In genomic region chr17:75763269-75763607, GRCh38 we compare ENCODE assay signal across 21 cellular contexts. TPM values are rescaled to one million over a fixed set of nuclear protein-coding genes. Genes with fewer than 3 reads are reported as not detected.
DNase-seq lines count a peak whose midpoint lies in the region; ATAC-seq and TF ChIP-seq lines count a peak whose summit lies in the region.
"Had no signal": no experiment of that assay in that cellular context is flagged by ENCODE, and none has a peak within 500 bp of the region (broad histone marks: within the 10 kb centered on the region; RNA-seq: fewer than 3 reads in every experiment).

No MANE protein-coding gene starts in this region.

- H3K27ac Mint-ChIP-seq in T-helper 2 cell treated with Interferon-gamma antibody and Interleukin-4, amounts not matched to agents 5 μg/mL and 100 μg/mL, for 36 hours = peak overlapping the region; percentile 10
- peak overlapping the region in 1 of 8 donors; percentile 12 for H3K27ac Mint-ChIP-seq in CD8-positive, alpha-beta memory T cell
- H3K27ac Mint-ChIP-seq in activated T-helper 17 cell treated with anti-CD3 and anti-CD28 coated beads, Interleukin-2, amount 50 U/mL, for 72 hours = peak overlapping the region; percentile 54
- no peak overlapping the region for H3K27ac Mint-ChIP-seq in neural progenitor cell
- H3K27ac Mint-ChIP-seq: activated naive CD8-positive, alpha-beta T cell treated with anti-CD3 and anti-CD28 coated beads for 36 hours had no signal

- H3K9me3 Mint-ChIP-seq in T-helper 2 cell treated with Interferon-gamma antibody and Interleukin-4, amounts not matched to agents 5 μg/mL and 100 μg/mL, for 36 hours = no peaks in the 10 kb centered on the region
- no peaks in the 10 kb centered on the region for H3K9me3 Mint-ChIP-seq in CD8-positive, alpha-beta memory T cell
- no peaks in the 10 kb centered on the region for H3K9me3 Mint-ChIP-seq in activated T-helper 17 cell treated with anti-CD3 and anti-CD28 coated beads, Interleukin-2, amount 50 U/mL, for 72 hours
- H3K9me3 Mint-ChIP-seq in neural progenitor cell = no peaks in the 10 kb centered on the region
- H3K9me3 Mint-ChIP-seq: activated naive CD8-positive, alpha-beta T cell treated with anti-CD3 and anti-CD28 coated beads for 36 hours; CD4-positive, alpha-beta memory T cell had no signal

- peaks cover 5% of the 10 kb centered on the region for H3K4me1 Mint-ChIP-seq in T-helper 2 cell treated with Interferon-gamma antibody and Interleukin-4, amounts not matched to agents 5 μg/mL and 100 μg/mL, for 36 hours (ENCODE audit: low read depth)
- H3K4me1 Mint-ChIP-seq in CD8-positive, alpha-beta memory T cell = peaks cover 9 to 27% (median 12%) of the 10 kb centered on the region in 3 donors
- no peaks in the 10 kb centered on the region for H3K4me1 Mint-ChIP-seq in activated T-helper 17 cell treated with anti-CD3 and anti-CD28 coated beads, Interleukin-2, amount 50 U/mL, for 72 hours
- peaks cover 8% of the 10 kb centered on the region for H3K4me1 Mint-ChIP-seq in neural progenitor cell

- H3K4me1 ChIP-seq in CD8-positive, alpha-beta memory T cell (ENCODE audit: insufficient read depth, low read length) = peaks cover 13% of the 10 kb centered on the region
- H3K4me1 ChIP-seq in neural progenitor cell (no peaks in the 10 kb centered on the region), thyroid gland (peaks cover 10 to 11% of the 10 kb centered on the region in 2 donors)

- no peak for TF ChIP-seq POLR2A in thyroid gland (IDR thresholded peaks at IDR 0.05)

- peaks cover 23% of the 10 kb centered on the region for H3F3A ChIP-seq in neural progenitor cell (ENCODE audit: low read depth)

- no peak overlapping the region for H3K9ac ChIP-seq in neural progenitor cell

- no peaks in the 10 kb centered on the region for H3K27me3 Mint-ChIP-seq in T-helper 2 cell treated with Interferon-gamma antibody and Interleukin-4, amounts not matched to agents 5 μg/mL and 100 μg/mL, for 36 hours (ENCODE audit: low read depth)
- H3K27me3 Mint-ChIP-seq in CD8-positive, alpha-beta memory T cell = no peaks in the 10 kb centered on the region
- H3K27me3 Mint-ChIP-seq in activated T-helper 17 cell treated with anti-CD3 and anti-CD28 coated beads, Interleukin-2, amount 50 U/mL, for 72 hours = no peaks in the 10 kb centered on the region
- H3K27me3 Mint-ChIP-seq in neural progenitor cell (ENCODE audit: insufficient read depth, low read depth) = peaks cover 8% of the 10 kb centered on the region
- H3K27me3 Mint-ChIP-seq: activated naive CD8-positive, alpha-beta T cell treated with anti-CD3 and anti-CD28 coated beads for 36 hours; CD4-positive, alpha-beta memory T cell had no signal

- peak overlapping the region; percentile 52 for H3K4me3 Mint-ChIP-seq in T-helper 2 cell treated with Interferon-gamma antibody and Interleukin-4, amounts not matched to agents 5 μg/mL and 100 μg/mL, for 36 hours
- H3K4me3 Mint-ChIP-seq in CD8-positive, alpha-beta memory T cell = peak overlapping the region in 4 of 7 donors; percentile 17 to 74 (median 54)
- peak overlapping the region; percentile 80 for H3K4me3 Mint-ChIP-seq in activated T-helper 17 cell treated with anti-CD3 and anti-CD28 coated beads, Interleukin-2, amount 50 U/mL, for 72 hours
- peak overlapping the region; percentile 52 for H3K4me3 Mint-ChIP-seq in neural progenitor cell

- H3K79me2 ChIP-seq in neural progenitor cell (ENCODE audit: low read depth) = no peaks in the 10 kb centered on the region

- no peak overlapping the region for H3K27ac ChIP-seq in CD8-positive, alpha-beta memory T cell (ENCODE audit: low read depth, low read length)
- H3K27ac ChIP-seq in neural progenitor cell (no peak overlapping the region), thyroid gland (no peak overlapping the region)
- H3K27ac ChIP-seq: HL-60, VCaP had no signal

- H3K4me3 ChIP-seq in CD8-positive, alpha-beta memory T cell (ENCODE audit: low read length) = no peak overlapping the region
- H3K4me3 ChIP-seq in neural progenitor cell (no peak overlapping the region), thyroid gland (replicated peaks in 1 of 3) (no peak overlapping the region)

- no peaks in the 10 kb centered on the region for H3K9me3 ChIP-seq in CD8-positive, alpha-beta memory T cell (ENCODE audit: low read length)
- H3K9me3 ChIP-seq in neural progenitor cell (ENCODE audit: low read depth) (no peaks in the 10 kb centered on the region), thyroid gland (no peaks in the 10 kb centered on the region)
- H3K9me3 ChIP-seq: heart right ventricle, tibial nerve had no signal

- no peak for TF ChIP-seq CTCF in neural progenitor cell (IDR thresholded peaks at IDR 0.05)
- TF ChIP-seq CTCF in thyroid gland (IDR thresholded peaks at IDR 0.05) = no peak

- no peaks in the 10 kb centered on the region for H4K20me1 ChIP-seq in neural progenitor cell (ENCODE audit: low read depth)

- H2AFZ ChIP-seq in neural progenitor cell (replicated peaks) = no peak overlapping the region

- DNase-seq in T-helper 2 cell treated with Interferon-gamma antibody and Interleukin-4, amounts not matched to agents 5 μg/mL and 100 μg/mL, for 36 hours (ENCODE audit: low spot score) = no peak
- DNase-seq in T-helper 2 cell = no peak
- no peak for DNase-seq in CD8-positive, alpha-beta memory T cell
- no peak for DNase-seq in neural progenitor cell (ENCODE audit: low spot score)
- DNase-seq in thyroid gland = no peak
- DNase-seq in KG1 (lab: John Stamatoyannopoulos, UW) = no peak
- no peak for DNase-seq in cerebellar cortex (ENCODE audit: low spot score)
- DNase-seq: activated naive CD8-positive, alpha-beta T cell treated with anti-CD3 and anti-CD28 coated beads for 36 hours; CD4-positive, alpha-beta memory T cell; effector CD8-positive, alpha-beta T cell; islet precursor cell; KBM-7; midbrain; NCI-H1105; occipital lobe; RPMI8226 had no signal

- H3K4me2 ChIP-seq in neural progenitor cell = no peak overlapping the region

- intact Hi-C loops in thyroid gland (cut with DNase I) = no loop called here

- WGBS in thyroid gland, 2 donors = 94 to 97% methylated on average over 2 to 3 of the region's 3 CpGs

- no peaks in the 10 kb centered on the region for H3K36me3 ChIP-seq in CD8-positive, alpha-beta memory T cell (ENCODE audit: insufficient read depth, low read length)
- H3K36me3 ChIP-seq in neural progenitor cell (no peaks in the 10 kb centered on the region), thyroid gland (no peaks in the 10 kb centered on the region)

- POLR2A ChIA-PET in CD8-positive, alpha-beta memory T cell (lab: Charles Lee) = interaction anchor here (1.6 to 3.6 kb wide), 3 partner anchors 10 to 21 kb away, joined by 4 to 79 read pairs (median 23); partner anchors contain the start of gene UNK

- H3K27me3 ChIP-seq in CD8-positive, alpha-beta memory T cell (ENCODE audit: insufficient read depth, low read length, poor library complexity, severe bottlenecking) = no peaks in the 10 kb centered on the region
- H3K27me3 ChIP-seq in neural progenitor cell = peaks cover 8% of the 10 kb centered on the region
- no peaks in the 10 kb centered on the region for H3K27me3 ChIP-seq in thyroid gland
- H3K27me3 ChIP-seq: heart right ventricle, tibial nerve had no signal

- ATAC-seq in activated T-helper 17 cell treated with anti-CD3 and anti-CD28 coated beads, Interleukin-2, amount 50 U/mL, for 72 hours (replicated peaks) = no peak

- no peaks in the 10 kb centered on the region for H3K36me3 Mint-ChIP-seq in T-helper 2 cell treated with Interferon-gamma antibody and Interleukin-4, amounts not matched to agents 5 μg/mL and 100 μg/mL, for 36 hours (ENCODE audit: low read depth)
- H3K36me3 Mint-ChIP-seq in CD8-positive, alpha-beta memory T cell = peaks cover 0 to 10% (median 2%) of the 10 kb centered on the region in 3 donors
- H3K36me3 Mint-ChIP-seq in activated T-helper 17 cell treated with anti-CD3 and anti-CD28 coated beads, Interleukin-2, amount 50 U/mL, for 72 hours (ENCODE audit: low read depth) = peaks cover 8% of the 10 kb centered on the region
- peaks cover 2% of the 10 kb centered on the region for H3K36me3 Mint-ChIP-seq in neural progenitor cell

- CTCF ChIA-PET in CD8-positive, alpha-beta memory T cell (lab: Charles Lee) = interaction anchor here (1.2 to 5.6 kb wide), 11 partner anchors 9 to 141 kb away, joined by 4 to 63 read pairs (median 9); partner anchors contain the start of genes MRPL38, SMIM5 and WBP2

RNA-seq across cellular contexts. Expression of gene GALK1, which starts 1.8 kb away (rescaled TPM):
- 10 to 100 TPM; 33.2 to 39.7 TPM for total RNA-seq in CD8-positive, alpha-beta memory T cell
- 19.7 TPM for polyA plus RNA-seq in CD8-positive, alpha-beta memory T cell
- total RNA-seq in activated T-helper 17 cell treated with anti-CD3 and anti-CD28 coated beads, Interleukin-2, amount 50 U/mL, for 72 hours = 10 to 100 TPM; 43.4 to 51.4 TPM
- total RNA-seq in neural progenitor cell (ENCODE audit: low replicate concordance) (6.5 and 27.3 TPM in 2 replicates), thyroid gland (10 to 100 TPM; 15.4 to 28.5 (median 24.9) TPM)

RNA-seq across cellular contexts. Expression of gene UNK, which starts 21.4 kb away (rescaled TPM):
- total RNA-seq in CD8-positive, alpha-beta memory T cell = 10 to 100 TPM; 24.4 to 29.3 TPM
- 32.8 TPM for polyA plus RNA-seq in CD8-positive, alpha-beta memory T cell
- 10 to 100 TPM; 19.0 to 22.1 TPM for total RNA-seq in activated T-helper 17 cell treated with anti-CD3 and anti-CD28 coated beads, Interleukin-2, amount 50 U/mL, for 72 hours
- 38.5 and 43.0 TPM in 2 replicates for total RNA-seq in neural progenitor cell (ENCODE audit: low replicate concordance)
- total RNA-seq in thyroid gland = 10 to 100 TPM; 32.5 to 61.4 (median 47.9) TPM

RNA-seq across cellular contexts. Expression of gene ITGB4, which starts 42.0 kb away (rescaled TPM):
- total RNA-seq in CD8-positive, alpha-beta memory T cell = 1 to 10 TPM; 1.8 to 2.1 TPM
- 1.5 TPM for polyA plus RNA-seq in CD8-positive, alpha-beta memory T cell
- 1 to 10 TPM in 1 of 2 donors, under 1 TPM in 1; 0.54 to 1.2 TPM for total RNA-seq in activated T-helper 17 cell treated with anti-CD3 and anti-CD28 coated beads, Interleukin-2, amount 50 U/mL, for 72 hours
- total RNA-seq in neural progenitor cell (ENCODE audit: low replicate concordance) = 1.1 TPM in 1 of 2 replicates, not detected in the other
- total RNA-seq in thyroid gland = 10 to 100 TPM; 19.7 to 27.3 (median 23.1) TPM

Comparison
In these comparisons a context has a peak if more than half of its experiments do, and no peak if none do; other contexts are left out.
1. RNA of gene ITGB4, which starts 42.0 kb away (total RNA-seq): 19.7 to 27.3 TPM in thyroid gland; 1.8 to 2.1 TPM in CD8-positive, alpha-beta memory T cell, 0.54 to 1.2 TPM in activated T-helper 17 cell treated with anti-CD3 and anti-CD28 coated beads, Interleukin-2, amount 50 U/mL, for 72 hours and 1.1 TPM in neural progenitor cell; every median in the first group is over 4 times any median in the second.
2. Peak in every context shown above with its lines, with median percentiles within 50 percentile points of each other: H3K4me3 Mint-ChIP-seq.